Comparison of ENCODE assay signal across 1 cellular context in genomic region chr10:97498076-97498840, GRCh38.
A peak's percentile ranks its signal among the peaks of the same experiment; 100 is the strongest.
TF ChIP-seq lines count a peak whose summit lies in the region.

MMS19 (minus strand) TSS chr10:97498422; CDS start chr10:97498384, 38 bp downstream.

TF ChIP-seq in HepG2, 621 proteins besides CTCF, POLR2A, EP300 and RAD21 (continued from another document and continues in another):
- peak; percentile 72; the same call in 1 of the 2 replicates for TF ChIP-seq KAT7 (CRISPR knock-in tag; IDR thresholded peaks at IDR 0.05; ENCODE audit: borderline replicate concordance)
- no peak for TF ChIP-seq RFXANK (CRISPR knock-in tag; IDR thresholded peaks at IDR 0.05)
- TF ChIP-seq ZNF383 (CRISPR knock-in tag; IDR thresholded peaks at IDR 0.05; ENCODE audit: borderline replicate concordance): 0 out of 2 replicates have a peak, but pooled peaks have one; percentile 71
- TF ChIP-seq ZKSCAN5 (CRISPR knock-in tag; IDR thresholded peaks at IDR 0.05): no peak
- TF ChIP-seq ZNF574 (CRISPR knock-in tag; IDR thresholded peaks at IDR 0.05): no peak; the same call in 1 of the 2 replicates
- peak in 1 of 2 experiments; percentile 37; a peak in 1 of 4 replicates for TF ChIP-seq ATF4 (CRISPR knock-in tag; IDR thresholded peaks at IDR 0.05)
- no peak for TF ChIP-seq ZNF75D (CRISPR knock-in tag; IDR thresholded peaks at IDR 0.05; ENCODE audit: borderline replicate concordance)
- no peak for TF ChIP-seq ZXDC (CRISPR knock-in tag; IDR thresholded peaks at IDR 0.05)
- 0 out of 2 replicates have a peak, but pooled peaks have one; percentile 79 for TF ChIP-seq TMF1 (CRISPR knock-in tag; IDR thresholded peaks at IDR 0.05; ENCODE audit: low read depth)
- peak; percentile 90 for TF ChIP-seq ZNF781 (CRISPR knock-in tag; IDR thresholded peaks at IDR 0.05; ENCODE audit: borderline replicate concordance, not compliant biosample characterization)
- TF ChIP-seq ZNF607 (CRISPR knock-in tag; IDR thresholded peaks at IDR 0.05; ENCODE audit: borderline replicate concordance): peak; percentile 60; the same call in 1 of the 2 replicates
- peak; percentile 15; the same call in 1 of the 2 replicates for TF ChIP-seq NFKB2 (CRISPR knock-in tag; IDR thresholded peaks at IDR 0.05; ENCODE audit: borderline replicate concordance)
- no peak for TF ChIP-seq SCMH1 (CRISPR knock-in tag; IDR thresholded peaks at IDR 0.05; ENCODE audit: borderline replicate concordance)
- no peak; the same call in 1 of the 2 replicates for TF ChIP-seq TBX2 (CRISPR knock-in tag; IDR thresholded peaks at IDR 0.05; ENCODE audit: borderline replicate concordance)
- 0 out of 2 replicates have a peak, but pooled peaks have one; percentile 20 for TF ChIP-seq MYPOP (CRISPR knock-in tag; IDR thresholded peaks at IDR 0.05)
- peak; percentile 73; the same call in 1 of the 2 replicates for TF ChIP-seq ZSCAN31 (CRISPR knock-in tag; IDR thresholded peaks at IDR 0.05; ENCODE audit: low read depth)
- peak; percentile 57; the same call in 1 of the 2 replicates for TF ChIP-seq MTERF4 (CRISPR knock-in tag; IDR thresholded peaks at IDR 0.05)
- peak; percentile 93 for TF ChIP-seq ZNF605 (CRISPR knock-in tag; IDR thresholded peaks at IDR 0.05)
- no peak for TF ChIP-seq JUND (CRISPR knock-in tag; IDR thresholded peaks at IDR 0.05)
- TF ChIP-seq ZNF264 (CRISPR knock-in tag; IDR thresholded peaks at IDR 0.05): no peak
- TF ChIP-seq ETV6 (CRISPR knock-in tag; conservative IDR thresholded peaks at IDR 0.05): no peak
- no peak for TF ChIP-seq HNF4G (IDR thresholded peaks at IDR 0.05; ENCODE audit: borderline replicate concordance, low read depth, low read length)
- no peak for TF ChIP-seq HNF4G (CRISPR knock-in tag; IDR thresholded peaks at IDR 0.05; ENCODE audit: borderline replicate concordance, low read depth)
- TF ChIP-seq SALL2 (CRISPR knock-in tag; IDR thresholded peaks at IDR 0.05): 0 out of 2 replicates have a peak, but pooled peaks have one; percentile 9
- peak; percentile 60; the same call in 1 of the 2 replicates for TF ChIP-seq BRF2 (CRISPR knock-in tag; IDR thresholded peaks at IDR 0.05)
- TF ChIP-seq ATF1 (CRISPR knock-in tag; IDR thresholded peaks at IDR 0.05): no peak
- no peak for TF ChIP-seq ZNF619 (CRISPR knock-in tag; IDR thresholded peaks at IDR 0.05)
- no peak for TF ChIP-seq ZNF292 (CRISPR knock-in tag; IDR thresholded peaks at IDR 0.05; ENCODE audit: borderline replicate concordance, low read depth)
- TF ChIP-seq ZMYM2 (CRISPR knock-in tag; IDR thresholded peaks at IDR 0.05): no peak
- TF ChIP-seq ZGPAT (CRISPR knock-in tag; IDR thresholded peaks at IDR 0.05): peak; percentile 76
- peak; percentile 50; the same call in 1 of the 2 replicates for TF ChIP-seq ZNF841 (CRISPR knock-in tag; IDR thresholded peaks at IDR 0.05; ENCODE audit: borderline replicate concordance)
- no peak for TF ChIP-seq NFIC (IDR thresholded peaks at IDR 0.05; ENCODE audit: low read length)
- no peak for TF ChIP-seq NR2F2 (IDR thresholded peaks at IDR 0.05; ENCODE audit: borderline replicate concordance, low read depth)
- TF ChIP-seq NFYC (CRISPR knock-in tag; IDR thresholded peaks at IDR 0.05): peak; percentile 69
- TF ChIP-seq ZNF329 (CRISPR knock-in tag; IDR thresholded peaks at IDR 0.05; ENCODE audit: low read depth): peak; percentile 14
- 0 out of 2 replicates have a peak, but pooled peaks have one; percentile 17 for TF ChIP-seq THAP7 (CRISPR knock-in tag; IDR thresholded peaks at IDR 0.05)
- TF ChIP-seq ZNF350 (CRISPR knock-in tag; IDR thresholded peaks at IDR 0.05; ENCODE audit: borderline replicate concordance, low read depth): peak; percentile 82; the same call in 1 of the 2 replicates
- TF ChIP-seq ZBTB46 (CRISPR knock-in tag; IDR thresholded peaks at IDR 0.05; ENCODE audit: borderline replicate concordance): no peak
- peak; percentile 74; the same call in 1 of the 2 replicates for TF ChIP-seq FOXC1 (CRISPR knock-in tag; IDR thresholded peaks at IDR 0.05; ENCODE audit: borderline replicate concordance)
- TF ChIP-seq SYNCRIP (IDR thresholded peaks at IDR 0.05; ENCODE audit: insufficient read depth, low read depth, low read length): no peak
- TF ChIP-seq ZFP36L1 (CRISPR knock-in tag; IDR thresholded peaks at IDR 0.05): no peak; the same call in 1 of the 2 replicates
- peak; percentile 34; the same call in 1 of the 2 replicates for TF ChIP-seq CBFB (CRISPR knock-in tag; IDR thresholded peaks at IDR 0.05)
- no peak; the same call in 1 of the 2 replicates for TF ChIP-seq ZBTB34 (CRISPR knock-in tag; IDR thresholded peaks at IDR 0.05)
- no peak for TF ChIP-seq ZNF615 (CRISPR knock-in tag; IDR thresholded peaks at IDR 0.05; ENCODE audit: borderline replicate concordance)
- no peak for TF ChIP-seq ZFP82 (CRISPR knock-in tag; IDR thresholded peaks at IDR 0.05; ENCODE audit: borderline replicate concordance)
- no peak; the same call in 1 of the 2 replicates for TF ChIP-seq ZNF275 (CRISPR knock-in tag; IDR thresholded peaks at IDR 0.05; ENCODE audit: borderline replicate concordance)
- TF ChIP-seq ZNF235 (CRISPR knock-in tag; IDR thresholded peaks at IDR 0.05; ENCODE audit: borderline replicate concordance): no peak
- no peak for TF ChIP-seq SNAI1 (CRISPR knock-in tag; IDR thresholded peaks at IDR 0.05; ENCODE audit: borderline replicate concordance)
- TF ChIP-seq RFXAP (CRISPR knock-in tag; IDR thresholded peaks at IDR 0.05; ENCODE audit: borderline replicate concordance): no peak; the same call in 1 of the 2 replicates
